2 cellular contexts compared by ENCODE assay signal in the genomic region with DNA sequence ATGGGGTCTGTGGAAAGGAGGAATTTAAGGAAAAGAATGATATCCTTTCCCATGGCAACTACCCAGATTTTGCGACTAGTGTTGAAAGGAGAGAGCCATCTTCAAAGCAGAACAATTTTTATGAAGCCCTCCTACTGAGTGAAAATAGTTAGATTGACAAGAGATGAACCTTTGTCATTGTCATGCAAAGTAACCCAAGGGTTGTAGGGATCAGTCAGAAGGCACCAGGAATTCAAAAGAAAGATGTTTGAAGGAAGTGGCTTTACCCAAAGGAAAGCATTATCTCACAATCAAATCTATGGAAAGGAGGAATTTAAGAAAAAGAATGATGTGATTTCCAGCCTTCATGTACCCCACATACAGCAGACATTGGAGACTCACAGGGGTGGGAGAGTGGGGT.
TF ChIP-seq lines count a peak whose summit lies in the region.

No MANE protein-coding gene starts in this region.

TF ChIP-seq in H1, 55 proteins besides CTCF, POLR2A, EP300 and RAD21:
- TF ChIP-seq POU5F1 (IDR thresholded peaks at IDR 0.05; ENCODE audit: low read depth, low read length) (peak; percentile 87; the same call in 1 of the 2 replicates), JUN (IDR thresholded peaks at IDR 0.05; ENCODE audit: low read depth, low read length) (no peak)

TF ChIP-seq in GM12891, 5 proteins besides CTCF, POLR2A, EP300 and RAD21:
- TF ChIP-seq POLR2AphosphoS5 (IDR thresholded peaks at IDR 0.05; ENCODE audit: low read depth, low read length) (no peak), SPI1 (IDR thresholded peaks at IDR 0.05; ENCODE audit: low read depth, low read length) (no peak), TAF1 (IDR thresholded peaks at IDR 0.05; ENCODE audit: low read depth, low read length) (no peak), PAX5 (IDR thresholded peaks at IDR 0.05; ENCODE audit: insufficient read depth, low read length, severe bottlenecking) (no peak), POU2F2 (IDR thresholded peaks at IDR 0.05; ENCODE audit: low read depth, low read length) (no peak)
